ENCODE assay signal across 20 cellular contexts in the genomic region with DNA sequence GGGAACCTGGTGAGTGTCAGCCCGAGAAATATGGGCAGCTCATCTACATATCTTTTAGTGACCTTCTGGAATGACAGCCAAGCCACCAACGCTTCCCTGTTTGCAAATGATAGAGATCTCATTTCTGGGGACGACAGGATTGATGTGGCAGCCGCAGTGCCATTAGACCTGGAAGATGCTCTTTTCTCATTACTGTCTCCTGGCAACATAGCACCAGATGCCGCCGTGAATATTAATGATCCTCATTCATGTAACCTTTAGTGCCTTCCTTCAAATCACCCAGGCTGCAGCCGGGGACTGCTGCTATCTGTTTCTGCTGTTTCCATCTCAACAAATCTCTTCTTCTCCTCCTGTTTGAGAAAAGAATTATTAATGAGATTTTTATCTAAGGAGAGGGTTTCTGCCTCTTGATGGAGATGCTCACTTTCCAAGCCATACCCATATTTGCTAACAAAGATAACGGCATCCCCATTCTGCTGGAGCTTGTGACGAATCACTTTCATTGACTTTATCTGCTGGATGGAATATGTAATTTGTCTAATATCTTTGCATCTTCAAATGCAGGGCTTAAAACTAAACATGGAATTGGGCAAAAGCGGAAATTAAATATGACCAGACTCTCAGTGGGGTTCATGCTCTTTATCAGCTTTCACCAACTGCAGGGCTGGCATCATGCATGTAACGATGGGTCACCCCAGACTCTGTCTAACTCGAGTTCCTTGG.
"Had no signal": no experiment of that assay in that cellular context is flagged by ENCODE, and none has a peak within 500 bp of the region (broad histone marks: within the 10 kb centered on the region; RNA-seq: fewer than 3 reads in every experiment).

No MANE protein-coding gene starts in this region.

- DNase-seq: activated CD4-positive, alpha-beta T cell treated with anti-CD3 and anti-CD28 coated beads for 4 hours; activated CD8-positive, alpha-beta memory T cell treated with anti-CD3 and anti-CD28 coated beads, Interleukin-2, amount 50 U/mL, for 4 hours; activated CD8-positive, alpha-beta T cell treated with anti-CD3 and anti-CD28 coated beads for 36 hours; activated gamma-delta T cell treated with Interleukin-2 at 50 U/mL for 16 hours; activated naive CD4-positive, alpha-beta T cell treated with anti-CD3 and anti-CD28 coated beads, Interleukin-2, amount 10 ng/mL, durations not matched to agents 7 days and 5 days; activated naive CD8-positive, alpha-beta T cell treated with anti-CD3 and anti-CD28 coated beads for 36 hours; activated T-cell treated with anti-CD3 and anti-CD28 coated beads, Interleukin-2, amount 50 U/mL, for 72 hours; brain microvascular endothelial cell; NCI-H1092; NCI-H1436; NCI-H187 treated with DMSO at 0.1 percent for 48 hours; NCI-H2081 treated with DMSO at 0.1 percent for 48 hours; NCI-H446; NCI-H526; RPMI8226 had no signal

- H3K4me2 ChIP-seq: KMS-11 had no signal

- H3K9ac ChIP-seq: KMS-11 had no signal

- H3K4me3 ChIP-seq: cardiac muscle cell had no signal

- H3K27me3 ChIP-seq: brain microvascular endothelial cell, cardiac muscle cell had no signal

- ATAC-seq: activated CD4-positive, CD25-positive, alpha-beta regulatory T cell treated with anti-CD3 and anti-CD28 coated beads, Interleukin-2, amount 50 U/mL, for 24 hours; activated CD8-positive, alpha-beta T cell treated with anti-CD3 and anti-CD28 coated beads for 36 hours; activated T-cell treated with anti-CD3 and anti-CD28 coated beads, Interleukin-2, amount 50 U/mL, for 72 hours; Panc1; Right ventricle myocardium inferior had no signal

- H3K36me3 ChIP-seq: brain microvascular endothelial cell, cardiac muscle cell had no signal

- H3K27ac ChIP-seq: brain microvascular endothelial cell, cardiac muscle cell, KMS-11 had no signal
